26 cellular contexts compared by ENCODE assay signal in genomic region chr15:77581896-77582569, GRCh38. TPM values are rescaled to one million over a fixed set of nuclear protein-coding genes. Genes with fewer than 3 reads are reported as not detected.
"Had no signal": no experiment of that assay in that cellular context is flagged by ENCODE, and none has a peak within 500 bp of the region (broad histone marks: within the 10 kb centered on the region; RNA-seq: fewer than 3 reads in every experiment).

No MANE protein-coding gene starts in this region.

- H3K27me3 ChIP-seq: breast epithelium, Peyer's patch, SJSA1 had no signal

- H3K27ac ChIP-seq: breast epithelium, Peyer's patch, RWPE1, SJSA1 had no signal

- H3K27ac Mint-ChIP-seq: activated CD8-positive, alpha-beta T cell treated with anti-CD3 and anti-CD28 coated beads, Interleukin-2, amount 10 ng/mL, durations not matched to agents 7 days and 5 days; activated naive CD4-positive, alpha-beta T cell treated with anti-CD3 and anti-CD28 coated beads, Interleukin-2, amount 50 U/mL, for 24 hours; activated T-cell treated with anti-CD3 and anti-CD28 coated beads, Interleukin-2, amount 50 U/mL, for 24 hours; activated T-helper 1 cell treated with anti-CD3 and anti-CD28 coated beads, Interleukin-12 subunit alpha, Interleukin-12 subunit beta, Interleukin-2, Interleukin-4 antibody, amounts not matched to agents 30 ng/mL and 10 ng/mL and 1 ng/mL, durations not matched to agents 14 hours and 24 hours and 36 hours; T-helper 1 cell treated with Interleukin-12 subunit alpha and Interleukin-12 subunit beta and Interleukin-4 antibody, amounts not matched to agents 30 μg/mL and 1 μg/mL, for 36 hours; WTC11 had no signal

- H3K4me1 ChIP-seq: breast epithelium, Peyer's patch, SJSA1 had no signal

- H3K9me3 ChIP-seq: breast epithelium, Peyer's patch had no signal

- H3K36me3 Mint-ChIP-seq: activated naive CD4-positive, alpha-beta T cell treated with anti-CD3 and anti-CD28 coated beads, Interleukin-2, amount 50 U/mL, for 24 hours; WTC11 had no signal

- H3K36me3 ChIP-seq: breast epithelium, Peyer's patch, SJSA1 had no signal

- H3K4me3 ChIP-seq: breast epithelium, Peyer's patch, SJSA1 had no signal

- H3K9me3 Mint-ChIP-seq: activated naive CD4-positive, alpha-beta T cell treated with anti-CD3 and anti-CD28 coated beads, Interleukin-2, amount 50 U/mL, for 24 hours; activated T-cell treated with anti-CD3 and anti-CD28 coated beads, Interleukin-2, amount 50 U/mL, for 24 hours; activated T-helper 1 cell treated with anti-CD3 and anti-CD28 coated beads, Interleukin-12 subunit alpha, Interleukin-12 subunit beta, Interleukin-2, Interleukin-4 antibody, amounts not matched to agents 30 ng/mL and 10 ng/mL and 1 ng/mL, durations not matched to agents 14 hours and 24 hours and 36 hours; T-helper 1 cell treated with Interleukin-12 subunit alpha and Interleukin-12 subunit beta and Interleukin-4 antibody, amounts not matched to agents 30 μg/mL and 1 μg/mL, for 36 hours; WTC11 had no signal

- DNase-seq: activated CD4-positive, alpha-beta T cell treated with anti-CD3 and anti-CD28 coated beads for 48 hours; activated CD4-positive, alpha-beta T cell treated with anti-CD3 and anti-CD28 coated beads, Interleukin-2, amount 50 U/mL, for 4 hours; activated CD4-positive, CD25-positive, alpha-beta regulatory T cell treated with anti-CD3 and anti-CD28 coated beads, Interleukin-2, amount 50 U/mL, for 72 hours; activated CD8-positive, alpha-beta memory T cell treated with anti-CD3 and anti-CD28 coated beads, Interleukin-2, amount 50 U/mL, for 48 hours; activated CD8-positive, alpha-beta T cell treated with anti-CD3 and anti-CD28 coated beads, Interleukin-2, amount 10 ng/mL, durations not matched to agents 7 days and 5 days; activated effector memory CD4-positive, alpha-beta T cell treated with Interleukin-2 at 50 U/mL for 16 hours; activated naive CD4-positive, alpha-beta T cell; activated T-cell treated with anti-CD3 and anti-CD28 coated beads, Interleukin-2, amount 50 U/mL, for 24 hours; aorta; Karpas-422; MM.1S; NCI-H1105; NCI-H187; NCI-H2227 treated with DMSO at 0.1 percent for 48 hours; NCI-H774; NK-92 treated with Interleukin-12 subunit alpha and Interleukin-12 subunit beta, amount 100 ng/mL, for 24 hours; Peyer's patch; SW 1271 had no signal

- H3K4me1 Mint-ChIP-seq: activated naive CD4-positive, alpha-beta T cell treated with anti-CD3 and anti-CD28 coated beads, Interleukin-2, amount 50 U/mL, for 24 hours had no signal

- H3K4me3 Mint-ChIP-seq: activated CD8-positive, alpha-beta T cell treated with anti-CD3 and anti-CD28 coated beads, Interleukin-2, amount 10 ng/mL, durations not matched to agents 7 days and 5 days; activated naive CD4-positive, alpha-beta T cell treated with anti-CD3 and anti-CD28 coated beads, Interleukin-2, amount 50 U/mL, for 24 hours; activated T-cell treated with anti-CD3 and anti-CD28 coated beads, Interleukin-2, amount 50 U/mL, for 24 hours; activated T-helper 1 cell treated with anti-CD3 and anti-CD28 coated beads, Interleukin-12 subunit alpha, Interleukin-12 subunit beta, Interleukin-2, Interleukin-4 antibody, amounts not matched to agents 30 ng/mL and 10 ng/mL and 1 ng/mL, durations not matched to agents 14 hours and 24 hours and 36 hours; T-helper 1 cell treated with Interleukin-12 subunit alpha and Interleukin-12 subunit beta and Interleukin-4 antibody, amounts not matched to agents 30 μg/mL and 1 μg/mL, for 36 hours; WTC11 had no signal

- ATAC-seq: activated CD8-positive, alpha-beta T cell treated with anti-CD3 and anti-CD28 coated beads, Interleukin-2, amount 10 ng/mL, durations not matched to agents 7 days and 5 days; SK-N-SH treated with all-trans-retinoic acid at 6 μM for 48 hours; WTC11 had no signal

RNA-seq across cellular contexts. Expression of gene LINGO1, which starts 50.7 kb away (rescaled TPM):
- total RNA-seq: activated CD8-positive, alpha-beta T cell treated with anti-CD3 and anti-CD28 coated beads, Interleukin-2, amount 10 ng/mL, durations not matched to agents 7 days and 5 days; activated T-helper 1 cell treated with anti-CD3 and anti-CD28 coated beads, Interleukin-12 subunit alpha, Interleukin-12 subunit beta, Interleukin-2, Interleukin-4 antibody, amounts not matched to agents 30 ng/mL and 10 ng/mL and 1 ng/mL, durations not matched to agents 14 hours and 24 hours and 36 hours; SJSA1 had no signal
